8 cellular contexts compared by ENCODE assay signal in the genomic region with DNA sequence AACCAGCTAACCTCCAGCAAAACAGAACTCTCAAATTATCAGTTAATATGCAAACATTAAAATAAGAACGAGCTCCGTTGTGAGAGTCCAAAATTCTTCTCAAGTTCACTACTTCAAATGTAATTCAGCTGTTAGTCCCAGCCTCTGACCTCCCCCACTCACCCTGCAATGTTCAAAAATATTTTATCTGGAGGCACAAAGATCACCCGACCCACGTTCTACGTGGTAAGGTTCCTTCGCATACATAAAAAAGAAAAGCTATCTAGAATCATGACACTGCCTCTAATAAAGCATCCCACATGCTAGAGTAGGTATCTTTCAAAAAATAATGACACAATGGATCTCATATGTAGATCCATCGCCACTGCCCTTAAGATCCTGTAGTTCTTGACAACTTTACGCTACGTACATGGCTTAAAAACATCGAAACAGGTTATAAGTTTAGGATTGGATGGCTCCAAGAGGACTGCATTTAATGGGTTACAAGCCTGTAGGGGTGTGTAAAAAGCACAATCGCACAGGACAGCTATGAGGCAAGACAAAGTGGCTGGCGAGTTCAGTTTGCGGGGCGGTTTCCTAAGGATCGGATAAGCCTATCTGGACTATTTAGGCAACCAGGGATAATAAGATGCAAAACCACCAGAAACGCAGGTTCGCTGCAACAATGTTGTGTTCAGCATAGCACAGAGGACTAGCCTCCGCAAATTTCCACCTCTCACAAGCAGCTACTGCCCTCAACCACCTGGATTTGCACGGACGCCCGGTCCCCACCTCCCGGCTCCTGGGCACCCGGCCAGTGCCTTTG. TPM values are rescaled to one million over a fixed set of nuclear protein-coding genes. Genes with fewer than 3 reads are reported as not detected.
A peak's percentile ranks its signal among the peaks of the same experiment; 100 is the strongest.
DNase-seq lines count a peak whose midpoint lies in the region; ATAC-seq and TF ChIP-seq lines count a peak whose summit lies in the region.

No MANE protein-coding gene starts in this region.

- H3K36me3 ChIP-seq in OCI-LY1 (ENCODE audit: insufficient read depth, low read length), result peaks cover 23% of the 10 kb centered on the region
- peaks cover 0 to 22% of the 10 kb centered on the region in 2 donors for H3K36me3 ChIP-seq in vagina

- TF ChIP-seq CTCF in OCI-LY1 (IDR thresholded peaks at IDR 0.05; ENCODE audit: low read length) (no peak), vagina (IDR thresholded peaks at IDR 0.05) (no peak)

- intact Hi-C loops in vagina (cut with DNase I), result no loop called here

- H3K9me3 Mint-ChIP-seq in activated T-cell treated with anti-CD3 and anti-CD28 coated beads, Interleukin-2, amount 50 U/mL, for 24 hours, result peaks cover 3% of the 10 kb centered on the region

- ATAC-seq in HG02798 (IDR thresholded peaks at IDR 0.05; ENCODE audit: poor library complexity, unreplicated experiment), result peak; percentile 10

- H3K9me2 ChIP-seq in OCI-LY1 (ENCODE audit: low read depth, low read length), result no peaks in the 10 kb centered on the region

- no peaks in the 10 kb centered on the region for H4K20me1 ChIP-seq in OCI-LY1 (ENCODE audit: insufficient read depth, low read length)

- no peak for DNase-seq in activated T-cell treated with anti-CD3 and anti-CD28 coated beads, Interleukin-2, amount 50 U/mL, for 24 hours
- DNase-seq in activated T-cell treated with anti-CD3 and anti-CD28 coated beads for 4 hours (no peak), dermis blood vessel endothelial cell (peak; percentile 23), vagina (ENCODE audit: extremely low spot score in 2 of 2) (no peak), UCSD-AML1 (lab: John Stamatoyannopoulos, UW; ENCODE audit: unreplicated experiment) (no peak)

- peak overlapping the region; percentile 95 for H3K4me3 Mint-ChIP-seq in activated T-cell treated with anti-CD3 and anti-CD28 coated beads, Interleukin-2, amount 50 U/mL, for 24 hours

- H3K27me3 ChIP-seq in OCI-LY1 (ENCODE audit: insufficient read depth, low read length) (no peaks in the 10 kb centered on the region), mononuclear cell (ENCODE audit: insufficient read depth, low read length) (no peaks in the 10 kb centered on the region), vagina (no peaks in the 10 kb centered on the region)

- H3K27ac ChIP-seq in OCI-LY1 (ENCODE audit: low read depth, low read length, poor library complexity, severe bottlenecking), result peak overlapping the region; percentile 73
- peak overlapping the region; percentile 96 for H3K27ac ChIP-seq in vagina

- no peak overlapping the region for H2AFZ ChIP-seq in OCI-LY1 (ENCODE audit: low read length)

- peak overlapping the region; percentile 93 for H3K4me2 ChIP-seq in OCI-LY1 (ENCODE audit: low read length)

- peaks cover 50% of the 10 kb centered on the region for H3K36me3 Mint-ChIP-seq in activated T-cell treated with anti-CD3 and anti-CD28 coated beads, Interleukin-2, amount 50 U/mL, for 24 hours (ENCODE audit: low read depth)

- TF ChIP-seq POLR2A in vagina (IDR thresholded peaks at IDR 0.05), result no peak

- peak overlapping the region; percentile 93 for H3K4me3 ChIP-seq in OCI-LY1 (ENCODE audit: low read depth, low read length, poor library complexity, severe bottlenecking)
- peak overlapping the region; percentile 99 for H3K4me3 ChIP-seq in mononuclear cell (ENCODE audit: low read length)
- peak overlapping the region; percentile 87 to 89 for H3K4me3 ChIP-seq in vagina

- H3K4me1 ChIP-seq in OCI-LY1 (ENCODE audit: insufficient read depth, low read length, severe bottlenecking), result peaks cover 20% of the 10 kb centered on the region
- peaks cover 30% of the 10 kb centered on the region for H3K4me1 ChIP-seq in mononuclear cell (ENCODE audit: insufficient read depth, low read length)
- H3K4me1 ChIP-seq in vagina, result peaks cover 42% of the 10 kb centered on the region

- H3K4me1 Mint-ChIP-seq in activated T-cell treated with anti-CD3 and anti-CD28 coated beads, Interleukin-2, amount 50 U/mL, for 24 hours (ENCODE audit: low read depth), result peaks cover 44% of the 10 kb centered on the region

- no peaks in the 10 kb centered on the region for H3K27me3 Mint-ChIP-seq in activated T-cell treated with anti-CD3 and anti-CD28 coated beads, Interleukin-2, amount 50 U/mL, for 24 hours

- H3F3A ChIP-seq in OCI-LY1 (ENCODE audit: insufficient read depth, low read length), result no peaks in the 10 kb centered on the region

- peak overlapping the region; percentile 97 for H3K27ac Mint-ChIP-seq in activated T-cell treated with anti-CD3 and anti-CD28 coated beads, Interleukin-2, amount 50 U/mL, for 24 hours

- peak overlapping the region; percentile 94 for H3K9ac ChIP-seq in OCI-LY1 (ENCODE audit: low read length)

- no peaks in the 10 kb centered on the region for H3K9me3 ChIP-seq in OCI-LY1 (ENCODE audit: low read length)
- H3K9me3 ChIP-seq in mononuclear cell (ENCODE audit: low read depth, low read length), result no peaks in the 10 kb centered on the region
- H3K9me3 ChIP-seq in vagina, result no peaks in the 10 kb centered on the region

- H3K79me2 ChIP-seq in OCI-LY1 (ENCODE audit: insufficient read depth, low read length), result peaks cover 40% of the 10 kb centered on the region

RNA-seq across cellular contexts. Expression of gene CLK4, which starts 1.0 kb away (rescaled TPM):
- 18.2 and 26.7 TPM in 2 replicates for total RNA-seq in dermis blood vessel endothelial cell
- 92.1 TPM for total RNA-seq in mononuclear cell
- total RNA-seq in vagina, result 31.9 TPM

RNA-seq across cellular contexts. Expression of gene COL23A1, which starts 35.7 kb away (rescaled TPM):
- 0.09 and 0.17 TPM in 2 replicates for total RNA-seq in dermis blood vessel endothelial cell
- 0.10 TPM for total RNA-seq in mononuclear cell
- total RNA-seq in vagina, result 3.7 TPM
